Comparison of ENCODE assay signal across 17 cellular contexts in genomic region chr2:147760984-147761383, GRCh38.
"Had no signal": no experiment of that assay in that cellular context is flagged by ENCODE, and none has a peak within 500 bp of the region (broad histone marks: within the 10 kb centered on the region; RNA-seq: fewer than 3 reads in every experiment).

No MANE protein-coding gene starts in this region.

- ATAC-seq: activated T-cell treated with anti-CD3 and anti-CD28 coated beads, Interleukin-2, amount 50 U/mL, for 4 hours; natural killer cell treated with Interleukin-12 subunit alpha and Interleukin-12 subunit beta and Interleukin-15 and Interleukin-18, amount 100 ng/mL, for 72 hours; psoas muscle; stimulated activated naive CD8-positive, alpha-beta T cell treated with anti-CD3 and anti-CD28 coated beads, Interleukin-15, Interleukin-2, amounts not matched to agents 100 U/mL and 50 U/mL, for 24 hours; upper lobe of right lung had no signal

- H3K27ac ChIP-seq: ovary, psoas muscle, right atrium auricular region, upper lobe of right lung had no signal

- H3K4me3 ChIP-seq: ovary, psoas muscle, right atrium auricular region, upper lobe of right lung had no signal

- H3K9me3 ChIP-seq: ovary, psoas muscle, upper lobe of right lung had no signal

- H3K36me3 ChIP-seq: ovary, right atrium auricular region, upper lobe of right lung had no signal

- H3K27me3 ChIP-seq: ovary, right atrium auricular region, upper lobe of right lung had no signal

- H3K4me1 ChIP-seq: psoas muscle, right atrium auricular region, upper lobe of right lung had no signal

- DNase-seq: activated CD4-positive, alpha-beta T cell treated with anti-CD3 and anti-CD28 coated beads for 1 hour; activated CD8-positive, alpha-beta memory T cell treated with anti-CD3 and anti-CD28 coated beads, Interleukin-2, amount 50 U/mL, for 48 hours; activated naive CD4-positive, alpha-beta T cell treated with Interleukin-2 at 50 U/mL for 16 hours; activated T-cell treated with anti-CD3 and anti-CD28 coated beads, Interleukin-2, amount 50 U/mL, for 4 hours; caudate nucleus; dermis blood vessel endothelial cell; effector CD8-positive, alpha-beta T cell; hippocampal formation; ovary; psoas muscle; stimulated activated CD4-positive, alpha-beta T cell treated with anti-CD3 and anti-CD28 coated beads, Interleukin-12 subunit alpha, Interleukin-12 subunit beta, amount 100 ng/mL, for 4 hours; stimulated activated CD4-positive, alpha-beta T cell treated with anti-CD3 and anti-CD28 coated beads, Interleukin-4, amount 100 ng/mL, for 4 hours; stimulated activated naive CD8-positive, alpha-beta T cell treated with anti-CD3 and anti-CD28 coated beads, Interleukin-15, Interleukin-2, amounts not matched to agents 100 U/mL and 50 U/mL, for 24 hours; T-helper 9 cell; upper lobe of right lung had no signal
